8 cellular contexts compared by ENCODE assay signal in the genomic region with DNA sequence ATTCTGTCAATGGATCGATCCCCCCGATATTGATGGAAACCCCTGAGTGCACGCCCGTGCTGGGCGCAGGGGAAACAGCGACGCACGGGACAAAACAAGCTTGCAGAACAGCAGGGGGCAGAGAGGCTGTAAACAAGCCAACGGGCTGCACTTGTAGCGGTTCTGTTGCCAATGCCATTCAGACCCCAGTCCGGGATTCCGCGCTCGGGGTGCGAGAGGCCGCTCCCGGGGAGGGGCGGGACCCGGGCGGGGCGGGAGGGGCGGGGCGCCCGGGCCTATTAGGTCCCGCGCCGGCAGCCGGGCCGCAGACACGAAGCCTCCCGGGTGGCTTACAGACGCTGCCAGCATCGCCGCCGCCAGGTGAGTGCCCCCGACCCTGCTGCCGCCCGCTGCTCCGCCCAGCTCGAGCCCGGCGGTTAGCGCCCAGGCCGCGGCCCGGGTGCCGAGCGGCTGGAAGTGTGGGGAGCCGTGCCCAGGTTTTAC. TPM values are rescaled to one million over a fixed set of nuclear protein-coding genes. Genes with fewer than 3 reads are reported as not detected.
DNase-seq lines count a peak whose midpoint lies in the region; ATAC-seq and TF ChIP-seq lines count a peak whose summit lies in the region.

A gene with protein sequence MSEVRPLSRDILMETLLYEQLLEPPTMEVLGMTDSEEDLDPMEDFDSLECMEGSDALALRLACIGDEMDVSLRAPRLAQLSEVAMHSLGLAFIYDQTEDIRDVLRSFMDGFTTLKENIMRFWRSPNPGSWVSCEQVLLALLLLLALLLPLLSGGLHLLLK (plus strand): TSS at position 307 of the 483 bp plus-strand sequence. CDS start 13,273 bp downstream, outside the sequence.

- H3K27me3 Mint-ChIP-seq in CD8-positive, alpha-beta T cell (ENCODE audit: low read depth), result no peaks in the 10 kb centered on the region
- no peaks in the 10 kb centered on the region for H3K27me3 Mint-ChIP-seq in activated T-helper 17 cell treated with anti-CD3 and anti-CD28 coated beads, Interleukin-2, amount 50 U/mL, for 72 hours

- H3K9me2 ChIP-seq in PC-3 (replicated peaks; ENCODE audit: low read length), result no peaks in the 10 kb centered on the region

- peaks cover 20% of the 10 kb centered on the region for H3K79me2 ChIP-seq in PC-3 (ENCODE audit: low read length)

- H3K27ac Mint-ChIP-seq in CD8-positive, alpha-beta T cell, result no peak within 1 kb of the TSS
- no peak within 1 kb of the TSS for H3K27ac Mint-ChIP-seq in activated T-helper 17 cell treated with anti-CD3 and anti-CD28 coated beads, Interleukin-2, amount 50 U/mL, for 72 hours

- DNase-seq in CD8-positive, alpha-beta T cell, result peak in 6 of 7 experiments; percentile 31 to 68 (median 50)
- peak; percentile 44 for DNase-seq in PC-3
- peak in 3 of 5 donors; percentile 31 to 42 (median 38) for DNase-seq in ovary
- DNase-seq in middle frontal gyrus (ENCODE audit: extremely low spot score, low spot score), result no peak

- peak within 1 kb of the TSS; percentile 82 for H3K4me3 ChIP-seq in CD8-positive, alpha-beta T cell (ENCODE audit: low read depth, low read length)
- H3K4me3 ChIP-seq in HEK293 (ENCODE audit: low read depth, low read length), result peak within 1 kb of the TSS; percentile 46
- H3K4me3 ChIP-seq in PC-3 (ENCODE audit: low read length), result peak within 1 kb of the TSS; percentile 78
- H3K4me3 ChIP-seq in gastroesophageal sphincter, result peak within 1 kb of the TSS; percentile 26 to 58
- peak within 1 kb of the TSS; percentile 40 for H3K4me3 ChIP-seq in ovary

- peak within 1 kb of the TSS; percentile 87 for H3K4me3 Mint-ChIP-seq in CD8-positive, alpha-beta T cell
- H3K4me3 Mint-ChIP-seq in activated T-helper 17 cell treated with anti-CD3 and anti-CD28 coated beads, Interleukin-2, amount 50 U/mL, for 72 hours, result peak within 1 kb of the TSS; percentile 68

- H3K9me3 Mint-ChIP-seq in CD8-positive, alpha-beta T cell, result no peaks in the 10 kb centered on the region
- no peaks in the 10 kb centered on the region for H3K9me3 Mint-ChIP-seq in activated T-helper 17 cell treated with anti-CD3 and anti-CD28 coated beads, Interleukin-2, amount 50 U/mL, for 72 hours

- intact Hi-C loops in CD8-positive, alpha-beta T cell (cut with DNase I, micrococcal nuclease), result loop anchor here (1.0 to 2.0 kb wide), 4 partner anchors 21 to 95 kb away; a partner anchor contains a TSS
- intact Hi-C loops in PC-3 (cut with micrococcal nuclease), result no loop called here
- intact Hi-C loops in ovary (cut with DNase I), result no loop called here

- peak within 1 kb of the TSS; percentile 96 for H3K4me2 ChIP-seq in PC-3 (ENCODE audit: low read length)

- peak within 1 kb of the TSS; percentile 20 for H3K27ac ChIP-seq in CD8-positive, alpha-beta T cell (ENCODE audit: low read depth, low read length)
- H3K27ac ChIP-seq in HEK293 (ENCODE audit: extremely low read depth, low read depth, low read length) (peak within 1 kb of the TSS; percentile 47; the same call in 1 of the 2 replicates), PC-3 (ENCODE audit: low read length) (no peak within 1 kb of the TSS), gastroesophageal sphincter (peak within 1 kb of the TSS in 1 of 4 donors; percentile 19), ovary (no peak within 1 kb of the TSS)

- H3K9ac ChIP-seq in PC-3 (ENCODE audit: low read length), result peak within 1 kb of the TSS; percentile 43; the same call in 1 of the 2 replicates

- no peaks in the 10 kb centered on the region for H3K9me3 ChIP-seq in CD8-positive, alpha-beta T cell (ENCODE audit: low read length)
- H3K9me3 ChIP-seq in HEK293 (ENCODE audit: control insufficient read depth, insufficient read depth, low read depth, low read length), result no peaks in the 10 kb centered on the region
- H3K9me3 ChIP-seq in PC-3 (ENCODE audit: low read length), result no peaks in the 10 kb centered on the region
- no peaks in the 10 kb centered on the region for H3K9me3 ChIP-seq in gastroesophageal sphincter
- H3K9me3 ChIP-seq in ovary, result no peaks in the 10 kb centered on the region

- peak; percentile 12 for TF ChIP-seq CTCF in CD8-positive, alpha-beta T cell (IDR thresholded peaks at IDR 0.05)
- peak; percentile 44; the same call in 1 of the 2 replicates for TF ChIP-seq CTCF in HEK293 (tag by site-specific recombination; IDR thresholded peaks at IDR 0.05)
- TF ChIP-seq CTCF in PC-3 (conservative IDR thresholded peaks at IDR 0.05; ENCODE audit: low read depth, low read length), result no peak
- peak in 2 of 4 experiments; percentile 6 to 28 for TF ChIP-seq CTCF in gastroesophageal sphincter (IDR thresholded peaks at IDR 0.05)
- no peak for TF ChIP-seq CTCF in ovary (IDR thresholded peaks at IDR 0.05)

- peaks cover 10% of the 10 kb centered on the region for H3K4me1 Mint-ChIP-seq in CD8-positive, alpha-beta T cell (ENCODE audit: low read depth)
- H3K4me1 Mint-ChIP-seq in activated T-helper 17 cell treated with anti-CD3 and anti-CD28 coated beads, Interleukin-2, amount 50 U/mL, for 72 hours, result no peaks in the 10 kb centered on the region

- peak within 1 kb of the TSS; percentile 94 for H2AFZ ChIP-seq in PC-3 (ENCODE audit: low read length)

- H3K4me1 ChIP-seq in CD8-positive, alpha-beta T cell (ENCODE audit: insufficient read depth, low read length), result peaks cover 7% of the 10 kb centered on the region
- H3K4me1 ChIP-seq in HEK293 (ENCODE audit: control insufficient read depth, insufficient read depth, low read length), result peaks cover 3% of the 10 kb centered on the region; the same call in 1 of the 2 replicates
- H3K4me1 ChIP-seq in PC-3 (ENCODE audit: insufficient read depth, low read length), result peaks cover 22% of the 10 kb centered on the region; the same call in 1 of the 2 replicates
- peaks cover 2 to 23% (median 16%) of the 10 kb centered on the region in 3 donors for H3K4me1 ChIP-seq in gastroesophageal sphincter
- peaks cover 9% of the 10 kb centered on the region for H3K4me1 ChIP-seq in ovary (ENCODE audit: insufficient read depth)

- no peaks in the 10 kb centered on the region for H3K36me3 Mint-ChIP-seq in CD8-positive, alpha-beta T cell
- no peaks in the 10 kb centered on the region for H3K36me3 Mint-ChIP-seq in activated T-helper 17 cell treated with anti-CD3 and anti-CD28 coated beads, Interleukin-2, amount 50 U/mL, for 72 hours (ENCODE audit: low read depth)

- H4K20me1 ChIP-seq in PC-3 (ENCODE audit: low read length), result no peaks in the 10 kb centered on the region

- no peaks in the 10 kb centered on the region for H3F3A ChIP-seq in PC-3 (ENCODE audit: low read length, unreplicated experiment)

- POLR2A ChIA-PET in CD8-positive, alpha-beta T cell (lab: Charles Lee), result interaction anchor here (0.7 to 1.0 kb wide), 2 partner anchors 13 to 97 kb away, joined by 3 read pairs; no protein-coding TSS in a partner anchor
- POLR2A ChIA-PET in HEK293 (lab: Yijun Ruan, JAX) (interaction anchor here (1.1 kb wide), 1 partner anchor 9 kb away, joined by 4 read pairs; no protein-coding TSS in a partner anchor), PC-3 (lab: Charles Lee; ENCODE audit: unreplicated experiment) (no interaction called here)

- no CpG with 5 or more reads among the region's 49 CpGs for WGBS in gastroesophageal sphincter (ENCODE audit: low coverage in 1 of 2), 2 donors
- 0 to 1% (median 1%) methylated on average over 15 to 49 of the region's 49 CpGs for WGBS in ovary, 3 donors

- no peaks in the 10 kb centered on the region for H3K27me3 ChIP-seq in CD8-positive, alpha-beta T cell (ENCODE audit: insufficient read depth, low read length)
- H3K27me3 ChIP-seq in PC-3 (ENCODE audit: low read length) (no peaks in the 10 kb centered on the region), gastroesophageal sphincter (peaks cover 63% of the 10 kb centered on the region), ovary (no peaks in the 10 kb centered on the region)

- CTCF ChIA-PET in CD8-positive, alpha-beta T cell (lab: Charles Lee), result interaction anchor here (0.7 to 2.3 kb wide), 4 partner anchors 20 to 63 kb away, joined by 3 to 6 read pairs (median 4); no protein-coding TSS in a partner anchor
- CTCF ChIA-PET in HEK293 (lab: Yijun Ruan, JAX), result interaction anchor here (0.7 to 1.0 kb wide), 2 partner anchors 8 to 34 kb away, joined by 3 read pairs; no protein-coding TSS in a partner anchor
- CTCF ChIA-PET in PC-3 (lab: Charles Lee), result no interaction called here

- TF ChIP-seq POLR2A in gastroesophageal sphincter (IDR thresholded peaks at IDR 0.05), result no peak
- no peak for TF ChIP-seq POLR2A in ovary (IDR thresholded peaks at IDR 0.05)

- ATAC-seq in CD8-positive, alpha-beta T cell, result peak; percentile 49
- ATAC-seq in PC-3, result peak; percentile 56
- ATAC-seq in activated T-helper 17 cell treated with anti-CD3 and anti-CD28 coated beads, Interleukin-2, amount 50 U/mL, for 72 hours (replicated peaks), result peak; percentile 72
- ATAC-seq in gastroesophageal sphincter, result peak; percentile 51
- no peak for ATAC-seq in GM21825 (IDR thresholded peaks at IDR 0.05; ENCODE audit: unreplicated experiment)

- BruUV-seq in PC-3 (replicated peaks; lab: Mats Ljungman, UMichigan), result no TSS peak

- H3K36me3 ChIP-seq in CD8-positive, alpha-beta T cell (ENCODE audit: insufficient read depth, low read length), result no peaks in the 10 kb centered on the region
- H3K36me3 ChIP-seq in HEK293 (ENCODE audit: control insufficient read depth in 2 of 2, insufficient read depth in 1 of 2, low read length in 2 of 2) (no peaks in the 10 kb centered on the region), PC-3 (ENCODE audit: low read depth, low read length) (no peaks in the 10 kb centered on the region), gastroesophageal sphincter (no peaks in the 10 kb centered on the region), ovary (no peaks in the 10 kb centered on the region)

- TF ChIP-seq EP300 in gastroesophageal sphincter (IDR thresholded peaks at IDR 0.05) (no peak), ovary (IDR thresholded peaks at IDR 0.05) (no peak)

RNA-seq across cellular contexts. Expression of the gene that starts here (rescaled TPM):
- 1 to 10 TPM; 5.3 to 6.1 TPM for total RNA-seq in CD8-positive, alpha-beta T cell
- total RNA-seq in PC-3 (2014; rRNA removed), result 24.6 and 29.4 TPM in 2 replicates
- 1 to 10 TPM; 1.9 to 4.0 TPM for total RNA-seq in activated T-helper 17 cell treated with anti-CD3 and anti-CD28 coated beads, Interleukin-2, amount 50 U/mL, for 72 hours
- total RNA-seq in gastroesophageal sphincter, result 1 to 10 TPM in 1 of 4 donors, not detected in 3; 1.7 TPM
- 10 to 100 TPM in 1 of 7 donors, 1 to 10 TPM in 1, under 1 TPM in 2, not detected in 3; 0.31 to 15.2 (median 1.00) TPM for total RNA-seq in ovary
- under 1 TPM in 1 of 2 donors, not detected in 1; 0.34 TPM for polyA plus RNA-seq in ovary

Comparison
In these comparisons a context has a peak if more than half of its experiments do, and no peak if none do; other contexts are left out.
1. H3K27ac ChIP-seq: peak in CD8-positive, alpha-beta T cell (single experiment) and HEK293 (single experiment); none in PC-3 (single experiment) and ovary (0 of 2).
2. CTCF ChIP-seq: peak in CD8-positive, alpha-beta T cell (single experiment) and HEK293 (single experiment); none in PC-3 (single experiment) and ovary (0 of 3).
3. intact Hi-C loops: an anchor here in CD8-positive, alpha-beta T cell (1.0 to 2.0 kb wide); none called in PC-3 and ovary.
4. Peak in every context shown above with its lines, with median percentiles within 50 percentile points of each other: H3K4me3 ChIP-seq.